In genomic region chr11:122157540-122158173, GRCh38 we compare ENCODE assay signal across 10 cellular contexts. TPM values are rescaled to one million over a fixed set of nuclear protein-coding genes. Genes with fewer than 3 reads are reported as not detected.
A peak's percentile ranks its signal among the peaks of the same experiment; 100 is the strongest.
DNase-seq lines count a peak whose midpoint lies in the region; ATAC-seq and TF ChIP-seq lines count a peak whose summit lies in the region.
"Had no signal": no experiment of that assay in that cellular context is flagged by ENCODE, and none has a peak within 500 bp of the region (broad histone marks: within the 10 kb centered on the region; RNA-seq: fewer than 3 reads in every experiment).

No MANE protein-coding gene starts in this region.

- intact Hi-C loops in natural killer cell (cut with micrococcal nuclease), result no loop called here

- no peak for TF ChIP-seq CTCF in AG10803 (conservative IDR thresholded peaks at IDR 0.05; ENCODE audit: low read length)
- no peak for TF ChIP-seq CTCF in natural killer cell (IDR thresholded peaks at IDR 0.05)

- H3K9me3 Mint-ChIP-seq in central memory CD8-positive, alpha-beta T cell, result no peaks in the 10 kb centered on the region
- H3K9me3 Mint-ChIP-seq in natural killer cell, result no peaks in the 10 kb centered on the region
- H3K9me3 Mint-ChIP-seq: neural crest cell had no signal

- peaks cover 1% of the 10 kb centered on the region for H3K36me3 Mint-ChIP-seq in central memory CD8-positive, alpha-beta T cell (ENCODE audit: insufficient read depth)
- H3K36me3 Mint-ChIP-seq in natural killer cell, result no peaks in the 10 kb centered on the region

- H3K27ac Mint-ChIP-seq in central memory CD8-positive, alpha-beta T cell (ENCODE audit: low read depth), result no peak overlapping the region
- no peak overlapping the region for H3K27ac Mint-ChIP-seq in natural killer cell

- H3K4me1 Mint-ChIP-seq in central memory CD8-positive, alpha-beta T cell, result peaks cover 25% of the 10 kb centered on the region
- H3K4me1 Mint-ChIP-seq in natural killer cell, result peaks cover 18 to 20% of the 10 kb centered on the region in 2 donors

- H3K27me3 Mint-ChIP-seq in central memory CD8-positive, alpha-beta T cell, result peaks cover 19% of the 10 kb centered on the region
- H3K27me3 Mint-ChIP-seq in natural killer cell (ENCODE audit: low read depth in 2 of 2), result peaks cover 17 to 19% of the 10 kb centered on the region in 2 donors

- no peak for ATAC-seq in central memory CD8-positive, alpha-beta T cell (replicated peaks; ENCODE audit: extremely low read depth, poor library complexity, severe bottlenecking)
- ATAC-seq in natural killer cell (peak in 1 of 3 donors; percentile 37), GM21423 (IDR thresholded peaks at IDR 0.05; ENCODE audit: unreplicated experiment) (no peak), HG03095 (IDR thresholded peaks at IDR 0.05; ENCODE audit: unreplicated experiment) (no peak), HG03342 (IDR thresholded peaks at IDR 0.05; ENCODE audit: unreplicated experiment) (no peak), HG03442 (IDR thresholded peaks at IDR 0.05; ENCODE audit: unreplicated experiment) (no peak)

- H3K4me3 Mint-ChIP-seq in central memory CD8-positive, alpha-beta T cell, result peak overlapping the region; percentile 45
- H3K4me3 Mint-ChIP-seq in natural killer cell, result peak overlapping the region; percentile 65
- H3K4me3 Mint-ChIP-seq: neural crest cell had no signal

- no peak for DNase-seq in AG10803 (ENCODE audit: low read depth)
- peak; percentile 16 for DNase-seq in NCI-H69 (lab: John Stamatoyannopoulos, UW)
- DNase-seq in central memory CD8-positive, alpha-beta T cell (ENCODE audit: low spot score in 2 of 2), result no peak
- no peak for DNase-seq in natural killer cell
- DNase-seq: activated naive CD4-positive, alpha-beta T cell treated with anti-CD3 and anti-CD28 coated beads, Interleukin-2, amount 50 U/mL, for 16 hours had no signal

- peak overlapping the region; percentile 47 for H3K4me3 ChIP-seq in AG10803 (ENCODE audit: low read length)

RNA-seq across cellular contexts. Expression of gene BLID, which starts 41.6 kb away (rescaled TPM):
- not detected for total RNA-seq in natural killer cell
- total RNA-seq: neural crest cell had no signal
